ENCODE assay signal across 8 cellular contexts in the genomic region with DNA sequence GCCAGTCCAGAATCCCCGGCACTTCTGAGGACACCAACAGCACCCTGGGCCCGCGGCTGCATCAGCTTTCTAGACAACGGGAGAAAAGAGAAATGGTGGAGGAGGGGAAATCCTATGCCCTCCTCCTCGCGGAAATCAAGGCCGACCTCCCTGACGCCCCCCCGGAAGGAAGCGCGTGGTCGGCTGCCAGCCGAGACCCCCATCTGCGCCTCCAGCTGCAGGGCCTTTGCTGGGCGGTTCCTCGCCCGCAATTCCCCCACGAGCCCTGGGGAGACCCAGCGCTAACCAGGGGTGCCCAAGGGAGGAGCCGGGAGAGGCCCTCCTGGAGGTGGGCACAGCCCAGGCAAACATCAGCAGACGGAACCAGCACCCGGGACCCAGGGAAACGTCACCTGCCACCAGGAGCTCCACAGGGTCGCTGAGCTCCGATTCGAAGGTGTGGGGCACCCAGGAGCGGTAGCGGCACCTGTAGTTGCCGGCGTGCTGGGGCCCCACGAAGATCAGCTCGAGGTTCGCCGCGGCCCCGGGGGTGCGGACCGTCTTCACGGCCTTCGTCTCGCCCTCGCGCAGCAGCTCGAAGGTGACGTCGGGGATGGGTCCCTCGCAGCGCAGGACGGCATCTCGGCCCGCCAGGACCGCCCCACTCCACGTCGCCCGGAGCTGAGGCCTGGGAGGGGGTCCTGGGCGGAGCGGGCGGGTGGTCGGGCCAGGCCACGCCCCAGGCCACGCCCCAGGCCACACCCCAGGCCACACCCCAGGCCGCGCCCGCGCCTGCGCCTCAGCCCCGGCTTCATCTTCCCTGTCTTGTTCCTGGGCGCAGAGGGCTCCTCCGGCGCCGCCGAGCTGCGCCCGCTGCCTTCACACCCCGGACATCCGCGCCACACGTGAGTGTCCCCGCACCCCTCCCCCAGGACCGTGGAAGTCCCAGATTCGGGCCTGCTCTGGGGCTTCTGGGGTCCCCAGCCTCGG. TPM values are rescaled to one million over a fixed set of nuclear protein-coding genes. Genes with fewer than 3 reads are reported as not detected.
DNase-seq lines count a peak whose midpoint lies in the region; ATAC-seq and TF ChIP-seq lines count a peak whose summit lies in the region.

No MANE protein-coding gene starts in this region.

- no peaks in the 10 kb centered on the region for H3K36me3 ChIP-seq in SJCRH30
- H3K36me3 ChIP-seq in trophoblast cell (ENCODE audit: control insufficient read depth in 1 of 2, insufficient read depth in 2 of 2, low read length in 2 of 2) = no peaks in the 10 kb centered on the region
- H3K36me3 ChIP-seq in upper lobe of right lung = no peaks in the 10 kb centered on the region

- H3K4me3 Mint-ChIP-seq in activated naive CD4-positive, alpha-beta T cell treated with anti-CD3 and anti-CD28 coated beads, Interleukin-2, amount 50 U/mL, for 24 hours = peak overlapping the region; percentile 91

- H3K27me3 Mint-ChIP-seq in activated naive CD4-positive, alpha-beta T cell treated with anti-CD3 and anti-CD28 coated beads, Interleukin-2, amount 50 U/mL, for 24 hours = peaks cover 4% of the 10 kb centered on the region

- peak overlapping the region; percentile 62 for H3K18ac ChIP-seq in trophoblast cell (ENCODE audit: low read length)

- H3K27me3 ChIP-seq in SJCRH30 (no peaks in the 10 kb centered on the region), trophoblast cell (ENCODE audit: insufficient read depth, low read length) (peaks cover 15% of the 10 kb centered on the region), upper lobe of right lung (peaks cover 14% of the 10 kb centered on the region)

- H3K23ac ChIP-seq in trophoblast cell (ENCODE audit: low read length) = no peak overlapping the region

- no peak for TF ChIP-seq RAD21 in Ishikawa (IDR thresholded peaks at IDR 0.05; ENCODE audit: low read depth)

- H3K14ac ChIP-seq in trophoblast cell (ENCODE audit: low read length) = peak overlapping the region; percentile 51

- peaks cover 4% of the 10 kb centered on the region for H3K36me3 Mint-ChIP-seq in activated naive CD4-positive, alpha-beta T cell treated with anti-CD3 and anti-CD28 coated beads, Interleukin-2, amount 50 U/mL, for 24 hours

- H3K4me3 ChIP-seq in SJCRH30 = peak overlapping the region; percentile 69
- H3K4me3 ChIP-seq in trophoblast cell (ENCODE audit: low read depth, low read length) = peak overlapping the region; percentile 71
- peak overlapping the region; percentile 73 for H3K4me3 ChIP-seq in upper lobe of right lung

- no peak overlapping the region for H2BK5ac ChIP-seq in trophoblast cell (ENCODE audit: low read depth, low read length, poor library complexity)

- no peak overlapping the region for H2BK120ac ChIP-seq in trophoblast cell (ENCODE audit: insufficient read depth, low read length, poor library complexity)

- peaks cover 17% of the 10 kb centered on the region for H3K4me1 Mint-ChIP-seq in activated naive CD4-positive, alpha-beta T cell treated with anti-CD3 and anti-CD28 coated beads, Interleukin-2, amount 50 U/mL, for 24 hours

- peak overlapping the region; percentile 43 for H4K12ac ChIP-seq in trophoblast cell (ENCODE audit: low read depth, low read length)

- H3K4me1 ChIP-seq in SJCRH30 (peaks cover 2% of the 10 kb centered on the region; the same call in 1 of the 2 replicates), trophoblast cell (ENCODE audit: control insufficient read depth in 1 of 2, insufficient read depth in 2 of 2, low read length in 2 of 2) (peaks cover 3 to 7% of the 10 kb centered on the region in 2 experiments), upper lobe of right lung (peaks cover 5% of the 10 kb centered on the region)

- H3K9me3 ChIP-seq in SJCRH30 (replicated peaks) (no peaks in the 10 kb centered on the region), trophoblast cell (ENCODE audit: insufficient read depth, low read depth, low read length) (no peaks in the 10 kb centered on the region), upper lobe of right lung (no peaks in the 10 kb centered on the region)

- H3K4me2 ChIP-seq in trophoblast cell (ENCODE audit: low read length) = peak overlapping the region; percentile 96

- H4K8ac ChIP-seq in trophoblast cell (ENCODE audit: low read depth, low read length) = peak overlapping the region; percentile 81

- H3K27ac ChIP-seq in SJCRH30 (no peak overlapping the region; the same call in 1 of the 2 replicates), trophoblast cell (ENCODE audit: low read depth, low read length) (no peak overlapping the region), upper lobe of right lung (peak overlapping the region; percentile 79)

- intact Hi-C loops in Right ventricle myocardium superior (cut with DNase I) (no loop called here), upper lobe of right lung (cut with DNase I) (no loop called here)

- H3K27ac Mint-ChIP-seq in activated naive CD4-positive, alpha-beta T cell treated with anti-CD3 and anti-CD28 coated beads, Interleukin-2, amount 50 U/mL, for 24 hours = no peak overlapping the region

- no peak for TF ChIP-seq CTCF in upper lobe of right lung (IDR thresholded peaks at IDR 0.05)

- peak overlapping the region; percentile 28 for H4K91ac ChIP-seq in trophoblast cell (ENCODE audit: low read depth, low read length)

- H2AFZ ChIP-seq in trophoblast cell (ENCODE audit: insufficient read depth, low read length, poor library complexity) = peak overlapping the region; percentile 83

- WGBS in trophoblast cell (ENCODE audit: extremely low coverage, insufficient coverage, insufficient read length) = no CpG with 5 or more reads among the region's 82 CpGs

- DNase-seq in DMS153 treated with DMSO at 0.1 percent for 48 hours (lab: John Stamatoyannopoulos, UW; ENCODE audit: unreplicated experiment) (peak; percentile 22), SJCRH30 (peak; percentile 71 to 82), Right ventricle myocardium superior (peak; percentile 79), trophoblast cell (peak in 1 of 2 donors; percentile 17), upper lobe of right lung (peak; percentile 79)

- peaks cover 4% of the 10 kb centered on the region for H3K79me1 ChIP-seq in trophoblast cell (ENCODE audit: low read length)

- TF ChIP-seq EP300 in Ishikawa (IDR thresholded peaks at IDR 0.05; ENCODE audit: borderline replicate concordance) = no peak

- no peak overlapping the region for H2AK5ac ChIP-seq in trophoblast cell (ENCODE audit: low read length)

- peak; percentile 75 for ATAC-seq in GM21515 (IDR thresholded peaks at IDR 0.05; ENCODE audit: unreplicated experiment)
- peak; percentile 95 for ATAC-seq in Right ventricle myocardium superior (ENCODE audit: poor library complexity)
- ATAC-seq in upper lobe of right lung = peak; percentile 97

- H3K9me3 Mint-ChIP-seq in activated naive CD4-positive, alpha-beta T cell treated with anti-CD3 and anti-CD28 coated beads, Interleukin-2, amount 50 U/mL, for 24 hours = no peaks in the 10 kb centered on the region

- no peak overlapping the region for H3K4ac ChIP-seq in trophoblast cell (ENCODE audit: low read depth, low read length)

- H3K9ac ChIP-seq in trophoblast cell (ENCODE audit: low read length) = no peak overlapping the region

- peaks cover 2% of the 10 kb centered on the region for H3K79me2 ChIP-seq in trophoblast cell (ENCODE audit: control insufficient read depth, insufficient read depth, low read length, poor library complexity)

- no peak overlapping the region for H2BK12ac ChIP-seq in trophoblast cell (ENCODE audit: low read length)

TF ChIP-seq in Ishikawa, 13 proteins besides CTCF, POLR2A, EP300 and RAD21 (continues in another document):
- TF ChIP-seq FOXM1 (IDR thresholded peaks at IDR 0.05; ENCODE audit: borderline replicate concordance, low read depth) (no peak), TAF1 (IDR thresholded peaks at IDR 0.05; ENCODE audit: low read depth) (peak; percentile 31), EGR1 (IDR thresholded peaks at IDR 0.05) (no peak)
- TF ChIP-seq, protein P1, sequence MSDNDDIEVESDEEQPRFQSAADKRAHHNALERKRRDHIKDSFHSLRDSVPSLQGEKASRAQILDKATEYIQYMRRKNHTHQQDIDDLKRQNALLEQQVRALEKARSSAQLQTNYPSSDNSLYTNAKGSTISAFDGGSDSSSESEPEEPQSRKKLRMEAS (IDR thresholded peaks at IDR 0.05) = peak; percentile 82
- TF ChIP-seq, protein P2, sequence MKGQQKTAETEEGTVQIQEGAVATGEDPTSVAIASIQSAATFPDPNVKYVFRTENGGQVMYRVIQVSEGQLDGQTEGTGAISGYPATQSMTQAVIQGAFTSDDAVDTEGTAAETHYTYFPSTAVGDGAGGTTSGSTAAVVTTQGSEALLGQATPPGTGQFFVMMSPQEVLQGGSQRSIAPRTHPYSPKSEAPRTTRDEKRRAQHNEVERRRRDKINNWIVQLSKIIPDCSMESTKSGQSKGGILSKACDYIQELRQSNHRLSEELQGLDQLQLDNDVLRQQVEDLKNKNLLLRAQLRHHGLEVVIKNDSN (IDR thresholded peaks at IDR 0.05) = peak; percentile 12; the same call in 1 of the 2 replicates

RNA-seq across cellular contexts. Expression of a gene that starts 6.0 kb away (rescaled TPM):
- total RNA-seq in SJCRH30 (2014; rRNA removed; shearing (Covaris generic)) = 9.7 and 10.2 TPM in 2 replicates
- total RNA-seq in Right ventricle myocardium superior (4.1 TPM), upper lobe of right lung (12.7 TPM)
- polyA plus RNA-seq in trophoblast cell (2013) = 5.4 and 6.9 TPM in 2 replicates

RNA-seq across cellular contexts. Expression of a gene that starts 15.3 kb away (rescaled TPM):
- total RNA-seq in SJCRH30 (2014; rRNA removed; shearing (Covaris generic)) = 0.45 and 0.73 TPM in 2 replicates
- total RNA-seq in Right ventricle myocardium superior = 0.30 TPM
- 0.61 and 0.68 TPM in 2 replicates for polyA plus RNA-seq in trophoblast cell (2013)
- total RNA-seq in upper lobe of right lung = 1.4 TPM

RNA-seq across cellular contexts. Expression of a gene that starts 20.5 kb away (rescaled TPM):
- 4.7 and 5.0 TPM in 2 replicates for total RNA-seq in SJCRH30 (2014; rRNA removed; shearing (Covaris generic))
- total RNA-seq in Right ventricle myocardium superior (1.7 TPM), upper lobe of right lung (4.0 TPM)
- 2.4 and 2.7 TPM in 2 replicates for polyA plus RNA-seq in trophoblast cell (2013)

RNA-seq across cellular contexts. Expression of a gene that starts 33.6 kb away (rescaled TPM):
- 0.30 and 0.47 TPM in 2 replicates for total RNA-seq in SJCRH30 (2014; rRNA removed; shearing (Covaris generic))
- total RNA-seq in Right ventricle myocardium superior = 0.13 TPM
- polyA plus RNA-seq in trophoblast cell (2013) = 2.0 and 2.1 TPM in 2 replicates
- total RNA-seq in upper lobe of right lung = 1.6 TPM

RNA-seq across cellular contexts. Expression of a gene that starts 39.8 kb away (rescaled TPM):
- total RNA-seq in SJCRH30 (2014; rRNA removed; shearing (Covaris generic)) = 1,942 and 2,376 TPM in 2 replicates
- total RNA-seq in Right ventricle myocardium superior = 481 TPM
- polyA plus RNA-seq in trophoblast cell (2013) = 888 and 902 TPM in 2 replicates
- total RNA-seq in upper lobe of right lung = 721 TPM
